ENCODE assay signal across 16 cellular contexts in genomic region chr3:165903885-165904284, GRCh38.
"Had no signal": no experiment of that assay in that cellular context is flagged by ENCODE, and none has a peak within 500 bp of the region (broad histone marks: within the 10 kb centered on the region; RNA-seq: fewer than 3 reads in every experiment).

No MANE protein-coding gene starts in this region.

- H3K9me3 ChIP-seq: colonic mucosa, pancreas, stomach, uterus had no signal

- H3K4me1 ChIP-seq: colonic mucosa, pancreas, stomach, uterus had no signal

- DNase-seq: activated CD4-positive, alpha-beta T cell treated with anti-CD3 and anti-CD28 coated beads for 4 hours; activated CD8-positive, alpha-beta memory T cell treated with anti-CD3 and anti-CD28 coated beads, Interleukin-2, amount 50 U/mL, for 48 hours; activated CD8-positive, alpha-beta T cell treated with anti-CD3 and anti-CD28 coated beads, Interleukin-2, amount 10 ng/mL, durations not matched to agents 7 days and 5 days; activated naive CD8-positive, alpha-beta T cell treated with anti-CD3 and anti-CD28 coated beads, Interleukin-2, amount 50 U/mL, for 24 hours; caudate nucleus; colonic mucosa; kidney glomerular epithelial cell; midbrain; naive B cell; pancreas; retina; stomach; T1000; uterus had no signal

- ATAC-seq: activated CD8-positive, alpha-beta T cell treated with anti-CD3 and anti-CD28 coated beads, Interleukin-2, amount 10 ng/mL, durations not matched to agents 7 days and 5 days; activated naive CD8-positive, alpha-beta T cell treated with anti-CD3 and anti-CD28 coated beads, Interleukin-2, amount 50 U/mL, for 24 hours; pancreas had no signal

- H3K4me3 ChIP-seq: colonic mucosa, hepatocyte, pancreas, skin epidermis, stomach, uterus had no signal

- H3K4me2 ChIP-seq: hepatocyte had no signal

- H2AFZ ChIP-seq: hepatocyte had no signal

- H3K27ac ChIP-seq: colonic mucosa, hepatocyte, pancreas, skin epidermis, stomach, uterus had no signal

- H3K27me3 ChIP-seq: colonic mucosa, hepatocyte, pancreas, stomach, uterus had no signal

- H3K36me3 ChIP-seq: colonic mucosa, pancreas, stomach, uterus had no signal

- H3K79me2 ChIP-seq: hepatocyte had no signal
